Comparison of ENCODE assay signal across 13 cellular contexts in the genomic region with DNA sequence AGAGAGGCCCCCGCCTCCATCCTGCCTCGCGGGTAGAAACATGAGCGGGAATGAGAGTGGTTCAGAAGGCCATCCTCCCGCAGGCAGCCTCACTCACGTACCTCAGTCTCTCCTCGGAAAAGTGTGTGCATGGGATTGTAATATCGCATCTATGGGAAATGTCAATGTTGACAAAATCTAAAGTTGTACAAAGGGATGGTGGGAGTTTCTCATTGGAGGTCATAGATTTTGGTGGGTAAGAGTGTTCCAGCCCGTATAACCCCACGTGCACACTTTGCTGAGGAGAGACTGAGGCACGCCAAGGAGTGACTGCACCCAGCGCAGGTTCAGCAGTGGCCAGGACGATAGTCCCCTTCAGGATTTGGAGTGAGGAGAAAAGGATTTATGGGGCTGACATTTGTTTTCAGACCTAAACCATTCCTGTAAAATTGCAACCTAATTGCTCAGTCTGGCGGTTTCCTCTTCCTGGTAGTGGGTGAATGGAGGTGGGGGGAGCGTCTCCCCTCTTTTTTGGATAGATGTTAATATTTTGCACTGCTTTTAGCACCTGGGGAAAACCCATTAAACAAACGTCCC. TPM values are rescaled to one million over a fixed set of nuclear protein-coding genes. Genes with fewer than 3 reads are reported as not detected.
DNase-seq lines count a peak whose midpoint lies in the region; ATAC-seq and TF ChIP-seq lines count a peak whose summit lies in the region.
"Had no signal": no experiment of that assay in that cellular context is flagged by ENCODE, and none has a peak within 500 bp of the region (broad histone marks: within the 10 kb centered on the region; RNA-seq: fewer than 3 reads in every experiment).

No MANE protein-coding gene starts in this region.

- H3K36me3 Mint-ChIP-seq in activated T-cell treated with anti-CD3 and anti-CD28 coated beads, Interleukin-2, amount 50 U/mL, for 72 hours (ENCODE audit: insufficient read depth in 2 of 2) = no peaks in the 10 kb centered on the region
- no peaks in the 10 kb centered on the region for H3K36me3 Mint-ChIP-seq in dendritic cell treated with granulocyte-macrophage colony-stimulating factor and Interleukin-4, amounts not matched to agents 40 ng/mL and 50 ng/mL, for 4 days (ENCODE audit: low read depth)
- H3K36me3 Mint-ChIP-seq in stimulated activated effector memory CD8-positive, alpha-beta T cell treated with anti-CD3 and anti-CD28 coated beads, Interleukin-12 subunit alpha, Interleukin-12 subunit beta, amount 100 ng/mL, for 72 hours = peaks cover 7% of the 10 kb centered on the region

- no peaks in the 10 kb centered on the region for H3K9me2 ChIP-seq in OCI-LY7 (ENCODE audit: insufficient read depth, low read length)

- H3K27me3 Mint-ChIP-seq in activated T-cell treated with anti-CD3 and anti-CD28 coated beads, Interleukin-2, amount 50 U/mL, for 72 hours (ENCODE audit: low read depth) = no peaks in the 10 kb centered on the region
- H3K27me3 Mint-ChIP-seq in dendritic cell treated with granulocyte-macrophage colony-stimulating factor and Interleukin-4, amounts not matched to agents 40 ng/mL and 50 ng/mL, for 4 days = no peaks in the 10 kb centered on the region

- no peak overlapping the region for H3K27ac Mint-ChIP-seq in activated T-cell treated with anti-CD3 and anti-CD28 coated beads, Interleukin-2, amount 50 U/mL, for 72 hours
- H3K27ac Mint-ChIP-seq in dendritic cell treated with granulocyte-macrophage colony-stimulating factor and Interleukin-4, amounts not matched to agents 40 ng/mL and 50 ng/mL, for 4 days = peak overlapping the region; percentile 27
- peak overlapping the region; percentile 78 for H3K27ac Mint-ChIP-seq in stimulated activated effector memory CD8-positive, alpha-beta T cell treated with anti-CD3 and anti-CD28 coated beads, Interleukin-12 subunit alpha, Interleukin-12 subunit beta, amount 100 ng/mL, for 72 hours

- peaks cover 84% of the 10 kb centered on the region for H3K4me1 ChIP-seq in OCI-LY7 (ENCODE audit: insufficient read depth, low read length, poor library complexity, severe bottlenecking)

- POLR2A ChIA-PET in OCI-LY7 (lab: Charles Lee) = interaction anchor here (0.7 to 5.5 kb wide), 2 partner anchors 15 to 20 kb away, joined by 3 to 56 read pairs; no protein-coding TSS in a partner anchor

- peaks cover 39% of the 10 kb centered on the region; the same call in 1 of the 2 replicates for H3K79me2 ChIP-seq in OCI-LY7 (ENCODE audit: insufficient read depth, low read depth, low read length)

- no peaks in the 10 kb centered on the region for H3K9me3 Mint-ChIP-seq in activated T-cell treated with anti-CD3 and anti-CD28 coated beads, Interleukin-2, amount 50 U/mL, for 72 hours
- H3K9me3 Mint-ChIP-seq in dendritic cell treated with granulocyte-macrophage colony-stimulating factor and Interleukin-4, amounts not matched to agents 40 ng/mL and 50 ng/mL, for 4 days = no peaks in the 10 kb centered on the region
- no peaks in the 10 kb centered on the region for H3K9me3 Mint-ChIP-seq in stimulated activated effector memory CD8-positive, alpha-beta T cell treated with anti-CD3 and anti-CD28 coated beads, Interleukin-12 subunit alpha, Interleukin-12 subunit beta, amount 100 ng/mL, for 72 hours

- H3K4me2 ChIP-seq in OCI-LY7 (ENCODE audit: low read length) = peak overlapping the region; percentile 62; the same call in 1 of the 2 replicates

- no peak overlapping the region for H2AFZ ChIP-seq in OCI-LY7 (ENCODE audit: low read length)

- intact Hi-C loops in OCI-LY7 (cut with micrococcal nuclease; ENCODE audit: unreplicated experiment) = no loop called here
- intact Hi-C loops in dendritic cell treated with granulocyte-macrophage colony-stimulating factor and Interleukin-4, amounts not matched to agents 40 ng/mL and 50 ng/mL, for 4 days (cut with micrococcal nuclease) = no loop called here

- TF ChIP-seq CTCF in OCI-LY7 (conservative IDR thresholded peaks at IDR 0.05; ENCODE audit: low read length) = no peak

- peak overlapping the region; percentile 51 to 80 for H3K4me3 Mint-ChIP-seq in activated T-cell treated with anti-CD3 and anti-CD28 coated beads, Interleukin-2, amount 50 U/mL, for 72 hours
- peak overlapping the region; percentile 54 for H3K4me3 Mint-ChIP-seq in dendritic cell treated with granulocyte-macrophage colony-stimulating factor and Interleukin-4, amounts not matched to agents 40 ng/mL and 50 ng/mL, for 4 days
- peak overlapping the region; percentile 51 for H3K4me3 Mint-ChIP-seq in stimulated activated effector memory CD8-positive, alpha-beta T cell treated with anti-CD3 and anti-CD28 coated beads, Interleukin-12 subunit alpha, Interleukin-12 subunit beta, amount 100 ng/mL, for 72 hours

- peaks cover 75% of the 10 kb centered on the region for H3K4me1 Mint-ChIP-seq in activated T-cell treated with anti-CD3 and anti-CD28 coated beads, Interleukin-2, amount 50 U/mL, for 72 hours (ENCODE audit: low read depth)
- peaks cover 36% of the 10 kb centered on the region for H3K4me1 Mint-ChIP-seq in dendritic cell treated with granulocyte-macrophage colony-stimulating factor and Interleukin-4, amounts not matched to agents 40 ng/mL and 50 ng/mL, for 4 days (ENCODE audit: low read depth)
- H3K4me1 Mint-ChIP-seq in stimulated activated effector memory CD8-positive, alpha-beta T cell treated with anti-CD3 and anti-CD28 coated beads, Interleukin-12 subunit alpha, Interleukin-12 subunit beta, amount 100 ng/mL, for 72 hours = peaks cover 67% of the 10 kb centered on the region

- CTCF ChIA-PET in OCI-LY7 (lab: Charles Lee; ENCODE audit: unreplicated experiment) = no interaction called here

- no peaks in the 10 kb centered on the region for H4K20me1 ChIP-seq in OCI-LY7 (ENCODE audit: insufficient read depth, low read length)

- H3K4me3 ChIP-seq in OCI-LY7 (ENCODE audit: low read depth, low read length, poor library complexity, severe bottlenecking) = no peak overlapping the region
- H3K4me3 ChIP-seq: vagina had no signal

- no peaks in the 10 kb centered on the region for H3K9me3 ChIP-seq in OCI-LY7 (ENCODE audit: low read length)
- H3K9me3 ChIP-seq: vagina had no signal

- no peak for DNase-seq in activated T-cell treated with anti-CD3 and anti-CD28 coated beads, Interleukin-2, amount 50 U/mL, for 72 hours
- no peak for DNase-seq in activated T-cell treated with anti-CD3 and anti-CD28 coated beads for 4 hours
- no peak for DNase-seq in OCI-LY7 (ENCODE audit: low spot score)
- no peak for DNase-seq in stimulated activated effector memory CD8-positive, alpha-beta T cell treated with anti-CD3 and anti-CD28 coated beads, Interleukin-12 subunit alpha, Interleukin-12 subunit beta, amount 100 ng/mL, for 72 hours (ENCODE audit: low spot score in 2 of 2)
- DNase-seq in NCI-H2171 treated with DMSO at 0.1 percent for 48 hours (lab: John Stamatoyannopoulos, UW) = no peak
- DNase-seq in SIG-M5 (lab: John Stamatoyannopoulos, UW) = no peak
- DNase-seq: DMS79 treated with DMSO at 0.1 percent for 48 hours; NCI-H1930; SHP77; stimulated activated CD4-positive, alpha-beta T cell treated with anti-CD3 and anti-CD28 coated beads, Interleukin-2, amount 100 ng/mL, for 48 hours had no signal

- H3K36me3 ChIP-seq in OCI-LY7 (ENCODE audit: insufficient read depth, low read length) = no peaks in the 10 kb centered on the region
- H3K36me3 ChIP-seq: vagina had no signal

- no TSS peak for BruUV-seq in OCI-LY7 (replicated peaks; lab: Mats Ljungman, UMichigan)

- H3K27ac ChIP-seq in OCI-LY7 (ENCODE audit: low read depth, low read length, poor library complexity, severe bottlenecking) = no peak overlapping the region
- H3K27ac ChIP-seq: vagina had no signal

- no peak for ATAC-seq in activated T-cell treated with anti-CD3 and anti-CD28 coated beads, Interleukin-2, amount 50 U/mL, for 72 hours (replicated peaks in 1 of 2)
- no peak for ATAC-seq in stimulated activated effector memory CD8-positive, alpha-beta T cell treated with anti-CD3 and anti-CD28 coated beads, Interleukin-12 subunit alpha, Interleukin-12 subunit beta, amount 100 ng/mL, for 72 hours
- ATAC-seq in GM18519 (IDR thresholded peaks at IDR 0.05; ENCODE audit: low FRiP score, unreplicated experiment) = no peak

RNA-seq across cellular contexts. Expression of gene GALNT2, which starts 59.6 kb away (rescaled TPM):
- total RNA-seq in activated T-cell treated with anti-CD3 and anti-CD28 coated beads, Interleukin-2, amount 50 U/mL, for 72 hours = 10 to 100 TPM; 50.2 to 67.6 TPM
- total RNA-seq in OCI-LY7 (2014; rRNA removed; shearing (Covaris generic)) = 26.3 and 29.9 TPM in 2 replicates
- 56.4 and 67.3 TPM in 2 replicates for total RNA-seq in OCI-LY7 (2022)
